Comparison of ENCODE assay signal across 25 cellular contexts in genomic region chr16:10338426-10338825, GRCh38.
DNase-seq lines count a peak whose midpoint lies in the region; ATAC-seq and TF ChIP-seq lines count a peak whose summit lies in the region.
"Had no signal": no experiment of that assay in that cellular context is flagged by ENCODE, and none has a peak within 500 bp of the region (broad histone marks: within the 10 kb centered on the region; RNA-seq: fewer than 3 reads in every experiment).

No MANE protein-coding gene starts in this region.

- no peak for ATAC-seq in HG03108 (IDR thresholded peaks at IDR 0.05; ENCODE audit: unreplicated experiment)
- ATAC-seq: HepG2, left lung, mucosa of descending colon, PC-3 had no signal

- no peak overlapping the region for H3K4me3 ChIP-seq in astrocyte of the spinal cord (ENCODE audit: low read depth, low read length)
- H3K4me3 ChIP-seq: left lung, mucosa of descending colon, neural progenitor cell, prostate gland, SJCRH30, tibial nerve had no signal

- in situ Hi-C loops in astrocyte of the spinal cord (cut with HindIII; ENCODE audit: low sequenced_read_pairs), result no loop called here

- no peak for TF ChIP-seq CTCF in astrocyte of the spinal cord (IDR thresholded peaks at IDR 0.05; ENCODE audit: low read depth, low read length)

- DNase-seq in NCI-H524 (lab: John Stamatoyannopoulos, UW), result peak; percentile 9 to 49
- no peak for DNase-seq in NCI-H524 treated with DMSO at 0.1 percent for 48 hours (lab: John Stamatoyannopoulos, UW)
- DNase-seq in NCI-H2171 (lab: John Stamatoyannopoulos, UW), result peak; percentile 25
- DNase-seq in astrocyte of the spinal cord (ENCODE audit: low read depth, low spot score), result peak; percentile 7
- DNase-seq in retina, result peak; percentile 26
- DNase-seq in activated T-cell treated with anti-CD3 and anti-CD28 coated beads, Interleukin-2, amount 50 U/mL, for 48 hours, result no peak
- DNase-seq in NAMALWA (ENCODE audit: low spot score), result no peak
- DNase-seq: activated CD4-positive, alpha-beta T cell treated with anti-CD3 and anti-CD28 coated beads, Interleukin-2, amount 50 U/mL, for 1 hour; activated gamma-delta T cell; BE2C; Caco-2; HCEC 1CT; left lung; mucosa of descending colon; NCI-H1417 treated with DMSO at 0.1 percent for 48 hours; PC-3; SJCRH30; small intestine; stimulated activated naive CD4-positive, alpha-beta T cell; T-helper 2 cell had no signal

Comparison
In these comparisons a context has a peak if more than half of its experiments do, and no peak if none do; other contexts are left out.
1. DNase-seq: peak in NCI-H524 (2 of 2), NCI-H2171 (single experiment), astrocyte of the spinal cord (single experiment) and retina (single experiment); none in NCI-H524 treated with DMSO at 0.1 percent for 48 hours (single experiment), activated T-cell treated with anti-CD3 and anti-CD28 coated beads, Interleukin-2, amount 50 U/mL, for 48 hours (0 of 2) and NAMALWA (single experiment).